ENCODE assay signal across 9 cellular contexts in the genomic region with DNA sequence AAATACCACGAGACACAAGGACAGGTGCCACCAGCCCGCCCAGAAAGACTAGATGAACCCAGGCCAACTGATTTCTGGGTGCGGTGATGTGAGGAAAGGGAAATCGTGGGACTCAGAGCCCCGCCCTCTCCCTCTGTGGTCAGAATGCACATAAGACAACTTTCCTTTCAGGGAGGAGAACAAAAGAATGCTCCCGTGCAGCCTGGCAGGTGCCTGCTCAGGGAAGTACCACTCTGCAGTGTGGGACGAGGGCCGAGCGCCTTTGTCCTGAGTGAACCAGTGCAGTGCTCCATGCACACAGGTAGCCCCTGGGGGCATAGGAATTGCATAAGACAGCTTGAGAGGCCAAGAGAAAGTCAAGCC.
A peak's percentile ranks its signal among the peaks of the same experiment; 100 is the strongest.
DNase-seq lines count a peak whose midpoint lies in the region; ATAC-seq, FAIRE-seq and TF ChIP-seq lines count a peak whose summit lies in the region.
"Had no signal": no experiment of that assay in that cellular context is flagged by ENCODE, and none has a peak within 500 bp of the region (broad histone marks: within the 10 kb centered on the region; RNA-seq: fewer than 3 reads in every experiment).

No MANE protein-coding gene starts in this region.

- peaks cover 74% of the 10 kb centered on the region for H3K4me1 Mint-ChIP-seq in activated naive CD4-positive, alpha-beta T cell treated with anti-CD3 and anti-CD28 coated beads for 36 hours (ENCODE audit: low read depth)

- DNase-seq in GM12892 (ENCODE audit: insufficient read length): no peak
- peak; percentile 15 for DNase-seq in NCI-H2107 (lab: John Stamatoyannopoulos, UW)
- DNase-seq in activated naive CD4-positive, alpha-beta T cell treated with anti-CD3 and anti-CD28 coated beads for 36 hours: peak; percentile 88
- no peak for DNase-seq in pancreas
- no peak for DNase-seq in tibial artery
- DNase-seq in KBM-7: no peak
- no peak for DNase-seq in cortex of kidney (lab: John Stamatoyannopoulos, UW)

- no peak overlapping the region for H3K4me3 ChIP-seq in pancreas
- H3K4me3 ChIP-seq in tibial artery: no peak overlapping the region

- H3K9me3 ChIP-seq in pancreas (no peaks in the 10 kb centered on the region), tibial artery (peaks cover 0 to 5% (median 0%) of the 10 kb centered on the region in 3 donors)

- 66 to 80% methylated on average over 9 of the region's 9 CpGs for WGBS in pancreas, 2 donors

- no peaks in the 10 kb centered on the region for H3K36me3 Mint-ChIP-seq in activated naive CD4-positive, alpha-beta T cell treated with anti-CD3 and anti-CD28 coated beads for 36 hours (ENCODE audit: low read depth)

- in situ Hi-C loops in KBM-7 (cut with MboI; ENCODE audit: low pct_unique_long_range_greater_than_20kb, low sequenced_read_pairs): no loop called here

- H3K4me1 ChIP-seq in pancreas: no peaks in the 10 kb centered on the region
- peaks cover 0 to 8% (median 1%) of the 10 kb centered on the region in 4 donors for H3K4me1 ChIP-seq in tibial artery

- H3K27me3 ChIP-seq in pancreas (no peaks in the 10 kb centered on the region), tibial artery (no peaks in the 10 kb centered on the region)

- peak; percentile 76 for FAIRE-seq in GM12892 (lab: Jason Lieb, UNC)
- no peak for FAIRE-seq in pancreas (lab: Jason Lieb, UNC)

- CTCF ChIA-PET in activated naive CD4-positive, alpha-beta T cell treated with anti-CD3 and anti-CD28 coated beads for 36 hours (lab: Charles Lee): interaction anchor here (18.2 kb wide), 1 partner anchor 15 kb away, joined by 307 read pairs; no protein-coding TSS in a partner anchor

- H3K27me3 Mint-ChIP-seq in activated naive CD4-positive, alpha-beta T cell treated with anti-CD3 and anti-CD28 coated beads for 36 hours (ENCODE audit: low read depth): no peaks in the 10 kb centered on the region

- ATAC-seq in pancreas: peak in 3 of 4 donors; percentile 46 to 51 (median 50)
- no peak for ATAC-seq in GM21381 (IDR thresholded peaks at IDR 0.05; ENCODE audit: unreplicated experiment)

- intact Hi-C loops in activated naive CD4-positive, alpha-beta T cell treated with anti-CD3 and anti-CD28 coated beads for 36 hours (cut with micrococcal nuclease): loop anchor here (1.0 kb wide), 1 partner anchor 11 kb away; no protein-coding TSS in a partner anchor
- intact Hi-C loops in pancreas (cut with DNase I): no loop called here
- intact Hi-C loops in tibial artery (cut with DNase I; ENCODE audit: low total_unique reads): no loop called here

- peak overlapping the region; percentile 66 for H3K4me3 Mint-ChIP-seq in activated naive CD4-positive, alpha-beta T cell treated with anti-CD3 and anti-CD28 coated beads for 36 hours

- H3K9me3 Mint-ChIP-seq in activated naive CD4-positive, alpha-beta T cell treated with anti-CD3 and anti-CD28 coated beads for 36 hours: peaks cover 4% of the 10 kb centered on the region

- TF ChIP-seq POLR2A in GM12892 (IDR thresholded peaks at IDR 0.05; ENCODE audit: low read depth, low read length): no peak

- TF ChIP-seq CTCF in pancreas (IDR thresholded peaks at IDR 0.05) (no peak), tibial artery (IDR thresholded peaks at IDR 0.05) (no peak)

- H3K36me3 ChIP-seq in pancreas: no peaks in the 10 kb centered on the region
- H3K36me3 ChIP-seq in tibial artery: peaks cover 0 to 7% (median 0%) of the 10 kb centered on the region in 3 donors

- no peak overlapping the region for H3K27ac ChIP-seq in pancreas
- H3K27ac ChIP-seq in tibial artery: no peak overlapping the region
- H3K27ac ChIP-seq: VCaP had no signal

- peak overlapping the region; percentile 95 for H3K27ac Mint-ChIP-seq in activated naive CD4-positive, alpha-beta T cell treated with anti-CD3 and anti-CD28 coated beads for 36 hours

Comparison
In these comparisons a context has a peak if more than half of its experiments do, and no peak if none do; other contexts are left out.
1. DNase-seq: peak in NCI-H2107 (single experiment) and activated naive CD4-positive, alpha-beta T cell treated with anti-CD3 and anti-CD28 coated beads for 36 hours (single experiment); none in GM12892 (single experiment), pancreas (0 of 6), tibial artery (0 of 2), KBM-7 (single experiment) and cortex of kidney (single experiment).